Comparison of ENCODE assay signal across 8 cellular contexts in the genomic region with DNA sequence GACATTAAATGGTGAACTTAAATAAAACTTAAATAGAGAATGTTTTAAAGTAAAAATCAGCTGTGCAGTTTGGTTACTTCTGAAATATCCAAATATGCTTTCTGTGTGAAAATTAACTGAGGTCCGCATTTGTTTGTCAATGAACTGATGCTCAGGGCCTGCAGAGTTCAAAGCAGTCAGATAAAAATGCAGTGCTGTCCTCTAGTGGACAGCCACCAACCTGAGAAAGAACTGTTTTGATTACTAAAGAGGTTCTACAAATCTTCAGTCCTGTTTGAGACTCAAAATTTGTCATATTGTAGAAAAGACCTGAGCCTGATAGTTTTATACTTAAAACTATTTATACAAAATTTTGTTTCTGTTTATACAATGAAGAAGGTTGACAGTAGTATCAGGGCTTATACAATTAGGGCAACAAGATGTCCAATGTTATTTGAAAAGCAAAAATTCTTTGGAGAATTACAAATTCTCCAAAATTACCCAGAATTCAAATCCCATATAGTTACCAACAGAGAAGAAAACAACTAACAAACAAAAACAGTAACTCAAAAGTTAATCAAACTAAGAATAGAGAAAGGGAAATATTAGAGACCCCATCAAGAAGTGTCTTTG.
DNase-seq lines count a peak whose midpoint lies in the region; ATAC-seq and TF ChIP-seq lines count a peak whose summit lies in the region.

No MANE protein-coding gene starts in this region.

- H2BK15ac ChIP-seq in H9 (ENCODE audit: low read depth, low read length) = no peak overlapping the region

- H3K27me3 Mint-ChIP-seq in H9 (ENCODE audit: low read depth) (peaks cover 38% of the 10 kb centered on the region), mesothelial cell of epicardium (ENCODE audit: low read depth) (no peaks in the 10 kb centered on the region)

- H3K18ac ChIP-seq in H9 (ENCODE audit: insufficient read length, low read depth, low read length) = no peak overlapping the region

- no peak overlapping the region for H3K14ac ChIP-seq in H9 (ENCODE audit: insufficient read depth, low read length)

- peaks cover 2 to 12% of the 10 kb centered on the region in 2 experiments for H3K4me1 Mint-ChIP-seq in H9
- H3K4me1 Mint-ChIP-seq in mesothelial cell of epicardium = peaks cover 9% of the 10 kb centered on the region

- H3T11ph ChIP-seq in H9 (ENCODE audit: low read length) = no peak overlapping the region

- H3K4me2 ChIP-seq in H9 (ENCODE audit: insufficient read depth, insufficient read length, low read length) = no peak overlapping the region

- no peak overlapping the region for H2BK5ac ChIP-seq in H9 (ENCODE audit: insufficient read length, low read length)

- no peak for ATAC-seq in GM21447 (IDR thresholded peaks at IDR 0.05; ENCODE audit: unreplicated experiment)
- no peak for ATAC-seq in activated CD4-positive, CD25-positive, alpha-beta regulatory T cell treated with anti-CD3 and anti-CD28 coated beads, Interleukin-2, amount 50 U/mL, for 24 hours
- ATAC-seq in GM18870 (IDR thresholded peaks at IDR 0.05; ENCODE audit: unreplicated experiment) = no peak

- H3K27ac Mint-ChIP-seq in H9 = no peak overlapping the region
- H3K27ac Mint-ChIP-seq in mesothelial cell of epicardium = no peak overlapping the region

- H2BK120ac ChIP-seq in H9 (ENCODE audit: low read depth, low read length, poor library complexity, severe bottlenecking) = no peak overlapping the region

- H4K91ac ChIP-seq in H9 (ENCODE audit: insufficient read length, low read depth, low read length) = no peak overlapping the region

- H3K79me1 ChIP-seq in H9 (ENCODE audit: insufficient read depth, low read depth, low read length, poor library complexity, severe bottlenecking) = no peaks in the 10 kb centered on the region

- H3K4me3 ChIP-seq in BE2C (ENCODE audit: low read depth, low read length) = no peak overlapping the region
- H3K4me3 ChIP-seq in choroid plexus epithelial cell (ENCODE audit: low read depth, low read length) = no peak overlapping the region

- H4K8ac ChIP-seq in H9 (replicated peaks; ENCODE audit: insufficient read length, low read depth, low read length) = no peak overlapping the region

- WGBS in H9 (ENCODE audit: extremely low coverage, insufficient read length, low lambda C conversion rate) = no CpG with 5 or more reads among the region's 1 CpG

- H3K4me3 Mint-ChIP-seq in H9 (no peak overlapping the region), mesothelial cell of epicardium (no peak overlapping the region)

- H3K9me3 ChIP-seq in BE2C (no peaks in the 10 kb centered on the region), H9 (ENCODE audit: control insufficient read depth, low read depth, low read length) (no peaks in the 10 kb centered on the region)

- no peak overlapping the region for H4K5ac ChIP-seq in H9 (ENCODE audit: insufficient read length, low read depth, low read length)

- H2AK5ac ChIP-seq in H9 (ENCODE audit: insufficient read length, low read length) = no peak overlapping the region

- H4K20me1 ChIP-seq in H9 (ENCODE audit: control insufficient read depth, insufficient read depth, insufficient read length) = no peaks in the 10 kb centered on the region

- no peak overlapping the region for H2BK12ac ChIP-seq in H9 (ENCODE audit: insufficient read length, low read depth, low read length)

- H3K27me3 ChIP-seq in BE2C (no peaks in the 10 kb centered on the region), H9 (ENCODE audit: insufficient read depth, low read length) (no peaks in the 10 kb centered on the region; the same call in 1 of the 2 replicates)

- H3K36me3 Mint-ChIP-seq in H9 (ENCODE audit: insufficient read depth in 1 of 3, low read depth in 3 of 3) = peaks cover 0 to 2% (median 0%) of the 10 kb centered on the region in 3 experiments; a peak in 1 of 7 replicates
- H3K36me3 Mint-ChIP-seq in mesothelial cell of epicardium = no peaks in the 10 kb centered on the region

- H3K36me3 ChIP-seq in BE2C = no peaks in the 10 kb centered on the region

- H2AFZ ChIP-seq in H9 (ENCODE audit: low read length) = no peak overlapping the region

- H3K4ac ChIP-seq in H9 (ENCODE audit: low read depth, low read length) = no peak overlapping the region

- peak; percentile 99 for TF ChIP-seq CTCF in BE2C (IDR thresholded peaks at IDR 0.05; ENCODE audit: low read depth, low read length)
- peak; percentile 87 for TF ChIP-seq CTCF in H9 (conservative IDR thresholded peaks at IDR 0.05)
- peak; percentile 88 for TF ChIP-seq CTCF in choroid plexus epithelial cell (conservative IDR thresholded peaks at IDR 0.05; ENCODE audit: low read depth, low read length)
- TF ChIP-seq CTCF in mesothelial cell of epicardium (IDR thresholded peaks at IDR 0.05; ENCODE audit: unreplicated experiment) = peak; percentile 40

- H2BK20ac ChIP-seq in H9 (ENCODE audit: low read depth, low read length, poor library complexity, severe bottlenecking) = no peak overlapping the region

- H3K23ac ChIP-seq in H9 (ENCODE audit: insufficient read length, low read depth, low read length) = no peak overlapping the region

- H3K27ac ChIP-seq in H9 (ENCODE audit: insufficient read length, low read depth, low read length) = no peak overlapping the region

- no peaks in the 10 kb centered on the region for H3K23me2 ChIP-seq in H9 (ENCODE audit: insufficient read length, low read depth, low read length, poor library complexity, severe bottlenecking)

- no peak overlapping the region for H3K56ac ChIP-seq in H9 (ENCODE audit: insufficient read length, low read depth, low read length)

- no peaks in the 10 kb centered on the region for H3K79me2 ChIP-seq in H9 (ENCODE audit: insufficient read depth, low read length)

- peak; percentile 44 for DNase-seq in BE2C
- DNase-seq in H9 = no peak
- DNase-seq in NCI-H82 (lab: John Stamatoyannopoulos, UW) = peak; percentile 78
- peak; percentile 76 for DNase-seq in choroid plexus epithelial cell (ENCODE audit: low read depth)
- DNase-seq in mesothelial cell of epicardium (ENCODE audit: low spot score in 2 of 2, unreplicated experiment in 2 of 2) = no peak

- H3K9me3 Mint-ChIP-seq in H9 (no peaks in the 10 kb centered on the region), mesothelial cell of epicardium (no peaks in the 10 kb centered on the region)

- H3K4me1 ChIP-seq in BE2C (peaks cover 7% of the 10 kb centered on the region), H9 (ENCODE audit: insufficient read depth, low read length) (no peaks in the 10 kb centered on the region)

- no peak overlapping the region for H3K9ac ChIP-seq in H9 (ENCODE audit: extremely low read depth, insufficient read length, low read length)

Comparison
In these comparisons a context has a peak if more than half of its experiments do, and no peak if none do; other contexts are left out.
1. DNase-seq: peak in BE2C (single experiment), NCI-H82 (single experiment) and choroid plexus epithelial cell (single experiment); none in H9 (single experiment) and mesothelial cell of epicardium (0 of 2).
2. CTCF ChIP-seq: peak in every context shown above with its lines; median percentile 99 in BE2C; 88 in choroid plexus epithelial cell; 87 in H9; 40 in mesothelial cell of epicardium.